8 cellular contexts compared by ENCODE assay signal in the genomic region with DNA sequence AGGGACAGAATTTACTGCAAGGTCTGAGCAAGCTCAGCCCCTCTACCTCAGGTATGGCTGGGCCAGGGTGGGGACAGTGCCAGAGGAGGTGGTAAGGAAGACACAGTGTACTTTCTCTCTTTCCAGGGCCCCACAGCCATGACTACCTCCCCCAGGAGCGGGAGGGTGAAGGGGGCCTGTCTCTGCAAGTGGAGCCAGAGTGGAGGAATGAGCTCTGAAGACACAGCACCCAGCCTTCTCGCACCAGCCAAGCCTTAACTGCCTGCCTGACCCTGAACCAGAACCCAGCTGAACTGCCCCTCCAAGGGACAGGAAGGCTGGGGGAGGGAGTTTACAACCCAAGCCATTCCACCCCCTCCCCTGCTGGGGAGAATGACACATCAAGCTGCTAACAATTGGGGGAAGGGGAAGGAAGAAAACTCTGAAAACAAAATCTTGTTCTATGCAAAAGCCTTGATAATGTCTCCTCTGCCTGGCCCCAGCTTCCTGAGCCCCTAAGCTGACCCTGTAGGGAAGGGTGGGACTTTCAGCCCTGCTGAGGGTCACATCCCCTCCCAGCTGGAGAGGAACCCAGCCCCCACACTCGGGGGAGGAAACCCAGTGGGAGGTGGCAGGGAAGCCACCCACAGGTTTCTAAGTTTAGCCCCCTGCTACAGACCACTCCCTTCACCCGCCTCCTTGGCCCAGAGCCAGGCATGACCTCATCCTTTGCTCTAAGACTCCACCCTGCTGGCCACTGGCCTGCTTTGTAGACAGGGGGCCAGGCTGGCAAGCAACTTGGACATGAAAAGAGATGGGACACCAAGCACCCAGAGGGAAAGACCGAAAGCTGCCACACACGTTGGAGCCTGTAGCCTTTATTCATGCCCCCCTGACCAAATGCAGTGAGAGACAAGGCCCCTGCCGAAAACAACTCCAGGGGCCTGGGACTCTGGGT. TPM values are rescaled to one million over a fixed set of nuclear protein-coding genes. Genes with fewer than 3 reads are reported as not detected.
DNase-seq lines count a peak whose midpoint lies in the region; ATAC-seq, FAIRE-seq and TF ChIP-seq lines count a peak whose summit lies in the region.

No MANE protein-coding gene starts in this region.

- peaks cover 54 to 68% of the 10 kb centered on the region in 2 donors for H3K4me1 ChIP-seq in kidney (ENCODE audit: control insufficient read depth in 1 of 2, insufficient read depth in 1 of 2, low read depth in 1 of 2, low read length in 2 of 2)

- H3K36me3 Mint-ChIP-seq in central memory CD8-positive, alpha-beta T cell (ENCODE audit: insufficient read depth), result peaks cover 29% of the 10 kb centered on the region

- DNase-seq in GF-D8 (lab: John Stamatoyannopoulos, UW) (peak; percentile 21), NCI-H2107 treated with DMSO at 0.1 percent for 48 hours (lab: John Stamatoyannopoulos, UW; ENCODE audit: unreplicated experiment) (peak; percentile 47), kidney (peak; percentile 99)
- peak; percentile 53 for DNase-seq in central memory CD8-positive, alpha-beta T cell (ENCODE audit: low spot score in 2 of 2)
- DNase-seq in stimulated activated CD4-positive, alpha-beta T cell treated with anti-CD3 and anti-CD28 coated beads, Interleukin-12 subunit alpha, Interleukin-12 subunit beta, amount 100 ng/mL, for 4 hours, result peak; percentile 59

- ATAC-seq in HG02759 (IDR thresholded peaks at IDR 0.05; ENCODE audit: unreplicated experiment) (peak; percentile 54), GM21526 (IDR thresholded peaks at IDR 0.05; ENCODE audit: low FRiP score, unreplicated experiment) (no peak)
- no peak for ATAC-seq in central memory CD8-positive, alpha-beta T cell (replicated peaks; ENCODE audit: extremely low read depth, poor library complexity, severe bottlenecking)

- no peaks in the 10 kb centered on the region for H3K9me3 ChIP-seq in kidney (ENCODE audit: control insufficient read depth in 1 of 2, low read length in 2 of 2)

- peak overlapping the region; percentile 79 for H3K27ac Mint-ChIP-seq in central memory CD8-positive, alpha-beta T cell (ENCODE audit: low read depth)

- peak overlapping the region; percentile 8 to 59 for H3K9ac ChIP-seq in kidney (ENCODE audit: low read length in 2 of 2)

- no peaks in the 10 kb centered on the region for H3K9me3 Mint-ChIP-seq in central memory CD8-positive, alpha-beta T cell

- no peak for FAIRE-seq in kidney (lab: Jason Lieb, UNC)

- intact Hi-C loops in kidney (cut with DNase I), result no loop called here

- TF ChIP-seq CTCF in VCaP (conservative IDR thresholded peaks at IDR 0.05) (no peak), kidney (IDR thresholded peaks at IDR 0.05; ENCODE audit: borderline replicate concordance, extremely low read depth, insufficient read depth) (no peak)

- H3K27ac ChIP-seq in VCaP (peak overlapping the region; percentile 66), kidney (ENCODE audit: low read depth in 2 of 2, low read length in 2 of 2) (peak overlapping the region; percentile 85 to 92)

- H3K27me3 Mint-ChIP-seq in central memory CD8-positive, alpha-beta T cell, result no peaks in the 10 kb centered on the region

- peaks cover 55% of the 10 kb centered on the region for H3K4me1 Mint-ChIP-seq in central memory CD8-positive, alpha-beta T cell

- no peak overlapping the region for H3K4me3 ChIP-seq in kidney (ENCODE audit: low read length in 2 of 2)

- H3K4me3 Mint-ChIP-seq in central memory CD8-positive, alpha-beta T cell, result no peak overlapping the region

- peaks cover 7 to 39% of the 10 kb centered on the region in 2 donors for H3K36me3 ChIP-seq in kidney (ENCODE audit: control insufficient read depth in 1 of 2, insufficient read depth in 2 of 2, low read length in 2 of 2)

RNA-seq across cellular contexts. Expression of a gene that starts 6.4 kb away (rescaled TPM):
- total RNA-seq in kidney, result 270 TPM
- 501 TPM for polyA plus RNA-seq in kidney (ENCODE audit: insufficient read depth, low read depth, low replicate concordance)

RNA-seq across cellular contexts. Expression of a gene that starts 14.6 kb away (rescaled TPM):
- 2.0 TPM for total RNA-seq in kidney
- polyA plus RNA-seq in kidney (ENCODE audit: insufficient read depth, low read depth, low replicate concordance), result 3.4 TPM

RNA-seq across cellular contexts. Expression of a gene that starts 26.1 kb away (rescaled TPM):
- total RNA-seq in kidney, result 62.5 TPM
- polyA plus RNA-seq in kidney (ENCODE audit: insufficient read depth, low read depth, low replicate concordance), result 60.6 TPM

Comparison
In these comparisons a context has a peak if more than half of its experiments do, and no peak if none do; other contexts are left out.
1. DNase-seq: peak in every context shown above with its lines; median percentile 99 in kidney; 59 in stimulated activated CD4-positive, alpha-beta T cell treated with anti-CD3 and anti-CD28 coated beads, Interleukin-12 subunit alpha, Interleukin-12 subunit beta, amount 100 ng/mL, for 4 hours; 53 in central memory CD8-positive, alpha-beta T cell; 47 in NCI-H2107 treated with DMSO at 0.1 percent for 48 hours; 21 in GF-D8.